ENCODE assay signal across 1 cellular context in genomic region chr16:79839851-79840321, GRCh38.
TF ChIP-seq lines count a peak whose summit lies in the region.

No MANE protein-coding gene starts in this region.

TF ChIP-seq in GM23338, 12 proteins besides CTCF, POLR2A, EP300 and RAD21 (continued from another document):
- no peak for TF ChIP-seq REST (IDR thresholded peaks at IDR 0.05; ENCODE audit: unreplicated experiment)
- no peak for TF ChIP-seq ZNF114 (CRISPR knock-in tag; IDR thresholded peaks at IDR 0.05)
- TF ChIP-seq ZNF331 (CRISPR knock-in tag; IDR thresholded peaks at IDR 0.05; ENCODE audit: low read depth) = no peak
TF ChIP-seq in GM23338: peak in this region for 0.
